ENCODE assay signal across 16 cellular contexts in genomic region chr10:31187607-31188210, GRCh38.
A peak's percentile ranks its signal among the peaks of the same experiment; 100 is the strongest.
DNase-seq lines count a peak whose midpoint lies in the region; ATAC-seq and TF ChIP-seq lines count a peak whose summit lies in the region.
"Had no signal": no experiment of that assay in that cellular context is flagged by ENCODE, and none has a peak within 500 bp of the region (broad histone marks: within the 10 kb centered on the region; RNA-seq: fewer than 3 reads in every experiment).

No MANE protein-coding gene starts in this region.

- no peaks in the 10 kb centered on the region for H3K36me3 ChIP-seq in left ventricle myocardium inferior
- no peaks in the 10 kb centered on the region for H3K36me3 ChIP-seq in neural progenitor cell
- no peaks in the 10 kb centered on the region for H3K36me3 ChIP-seq in tibial nerve
- H3K36me3 ChIP-seq: BLaER1 treated with 17β-estradiol and CSF1 and Interleukin-3, amounts not matched to agents 10 nM and 100 nM had no signal

- no peak for TF ChIP-seq EP300 in tibial nerve (IDR thresholded peaks at IDR 0.05)

- no peak overlapping the region for H2AFZ ChIP-seq in neural progenitor cell (replicated peaks)

- no peaks in the 10 kb centered on the region for H4K20me1 ChIP-seq in neural progenitor cell (ENCODE audit: low read depth)
- H4K20me1 ChIP-seq: BLaER1 treated with 17β-estradiol and CSF1 and Interleukin-3, amounts not matched to agents 10 nM and 100 nM had no signal

- H3K27ac Mint-ChIP-seq in neural progenitor cell: peak overlapping the region; percentile 60
- H3K27ac Mint-ChIP-seq: B cell; CD8-positive, alpha-beta T cell had no signal

- H3F3A ChIP-seq in neural progenitor cell (ENCODE audit: low read depth): no peaks in the 10 kb centered on the region

- H3K4me2 ChIP-seq in neural progenitor cell: no peak overlapping the region
- H3K4me2 ChIP-seq: BLaER1 treated with 17β-estradiol and CSF1 and Interleukin-3, amounts not matched to agents 10 nM and 100 nM had no signal

- H3K4me3 ChIP-seq in left ventricle myocardium inferior: no peak overlapping the region
- no peak overlapping the region for H3K4me3 ChIP-seq in neural progenitor cell
- no peak overlapping the region for H3K4me3 ChIP-seq in tibial nerve
- H3K4me3 ChIP-seq: BLaER1 treated with 17β-estradiol and CSF1 and Interleukin-3, amounts not matched to agents 10 nM and 100 nM had no signal

- no peak overlapping the region for H3K4me3 Mint-ChIP-seq in neural progenitor cell
- H3K4me3 Mint-ChIP-seq: B cell; CD8-positive, alpha-beta T cell had no signal

- peak overlapping the region; percentile 73 for H3K27ac ChIP-seq in left ventricle myocardium inferior (replicated peaks)
- H3K27ac ChIP-seq in neural progenitor cell: no peak overlapping the region
- peak overlapping the region in 1 of 4 donors; percentile 12 for H3K27ac ChIP-seq in tibial nerve
- H3K27ac ChIP-seq: BLaER1 treated with 17β-estradiol and CSF1 and Interleukin-3, amounts not matched to agents 10 nM and 100 nM; HL-60 had no signal

- TF ChIP-seq CTCF in left ventricle myocardium inferior (IDR thresholded peaks at IDR 0.05; ENCODE audit: borderline replicate concordance) (no peak), neural progenitor cell (IDR thresholded peaks at IDR 0.05) (no peak), tibial nerve (IDR thresholded peaks at IDR 0.05) (no peak)

- no peak overlapping the region for H3K9ac ChIP-seq in neural progenitor cell
- H3K9ac ChIP-seq: BLaER1 treated with 17β-estradiol and CSF1 and Interleukin-3, amounts not matched to agents 10 nM and 100 nM had no signal

- whole genome bisulfite sequencing in tibial nerve, 2 donors: 61 to 64% methylated on average over 14 of the region's 14 CpGs

- no peak for TF ChIP-seq POLR2A in tibial nerve (IDR thresholded peaks at IDR 0.05)

- DNase-seq in Right ventricle myocardium superior (no peak), left cardiac atrium (no peak), left ventricle myocardium inferior (no peak), neural progenitor cell (ENCODE audit: low spot score) (no peak), iPS-NIHi7 (ENCODE audit: extremely low spot score) (no peak), NCI-H2196 treated with DMSO at 0.1 percent for 48 hours (lab: John Stamatoyannopoulos, UW; ENCODE audit: unreplicated experiment) (no peak), tibial nerve (ENCODE audit: low spot score in 2 of 2) (no peak)
- DNase-seq: 8988T; Calu3; CD8-positive, alpha-beta T cell; DMS79 treated with DMSO at 0.1 percent for 48 hours; EL; HCEC 1CT had no signal

- intact Hi-C loops in Right ventricle myocardium superior (cut with DNase I) (no loop called here), left cardiac atrium (cut with DNase I) (no loop called here), left ventricle myocardium inferior (cut with micrococcal nuclease) (no loop called here)

- peaks cover 16% of the 10 kb centered on the region for H3K4me1 Mint-ChIP-seq in neural progenitor cell
- H3K4me1 Mint-ChIP-seq: B cell had no signal

- no peaks in the 10 kb centered on the region for H3K36me3 Mint-ChIP-seq in neural progenitor cell
- H3K36me3 Mint-ChIP-seq: CD8-positive, alpha-beta T cell had no signal

- no peaks in the 10 kb centered on the region for H3K79me2 ChIP-seq in neural progenitor cell (ENCODE audit: low read depth)

- peak; percentile 6 for ATAC-seq in Right ventricle myocardium superior (ENCODE audit: poor library complexity)
- ATAC-seq in left cardiac atrium: no peak
- ATAC-seq: CD8-positive, alpha-beta T cell had no signal

- H3K27me3 ChIP-seq in left ventricle myocardium inferior (ENCODE audit: low read depth): no peaks in the 10 kb centered on the region
- no peaks in the 10 kb centered on the region for H3K27me3 ChIP-seq in neural progenitor cell
- H3K27me3 ChIP-seq in tibial nerve: no peaks in the 10 kb centered on the region
- H3K27me3 ChIP-seq: BLaER1 treated with 17β-estradiol and CSF1 and Interleukin-3, amounts not matched to agents 10 nM and 100 nM had no signal

- no peaks in the 10 kb centered on the region for H3K9me3 ChIP-seq in left ventricle myocardium inferior (replicated peaks)
- no peaks in the 10 kb centered on the region for H3K9me3 ChIP-seq in neural progenitor cell (ENCODE audit: low read depth)
- no peaks in the 10 kb centered on the region for H3K9me3 ChIP-seq in tibial nerve

- H3K4me1 ChIP-seq in left ventricle myocardium inferior (peaks cover 15% of the 10 kb centered on the region), neural progenitor cell (peaks cover 7% of the 10 kb centered on the region), tibial nerve (peaks cover 0 to 21% (median 0%) of the 10 kb centered on the region in 4 donors)
- H3K4me1 ChIP-seq: BLaER1 treated with 17β-estradiol and CSF1 and Interleukin-3, amounts not matched to agents 10 nM and 100 nM had no signal

- peaks cover 2% of the 10 kb centered on the region for H3K27me3 Mint-ChIP-seq in neural progenitor cell (ENCODE audit: insufficient read depth, low read depth)
- H3K27me3 Mint-ChIP-seq: B cell had no signal

- H3K9me3 Mint-ChIP-seq in neural progenitor cell: peaks cover 5% of the 10 kb centered on the region
- H3K9me3 Mint-ChIP-seq: CD8-positive, alpha-beta T cell had no signal
